14 cellular contexts compared by ENCODE assay signal in the genomic region with DNA sequence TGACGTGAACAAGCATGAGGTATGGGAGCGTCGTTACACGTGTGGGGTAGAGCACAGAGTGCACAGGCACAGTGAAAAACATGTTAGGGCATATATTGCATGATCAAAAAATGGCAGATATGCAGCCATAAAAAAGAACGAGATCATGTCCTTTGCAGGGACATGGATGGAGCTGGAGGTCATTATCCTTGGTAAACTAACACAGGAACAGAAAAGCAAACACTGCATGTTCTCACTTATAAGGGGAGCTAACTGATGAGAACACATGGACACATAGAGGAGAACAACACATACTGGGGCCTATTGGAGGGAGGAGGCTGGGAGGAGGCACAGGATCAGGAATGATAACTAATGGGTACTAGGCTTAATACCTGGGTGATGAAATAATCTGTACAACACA.
DNase-seq lines count a peak whose midpoint lies in the region; ATAC-seq and TF ChIP-seq lines count a peak whose summit lies in the region.
"Had no signal": no experiment of that assay in that cellular context is flagged by ENCODE, and none has a peak within 500 bp of the region (broad histone marks: within the 10 kb centered on the region; RNA-seq: fewer than 3 reads in every experiment).

No MANE protein-coding gene starts in this region.

- H3K9me3 ChIP-seq in left ventricle myocardium inferior (replicated peaks) = no peaks in the 10 kb centered on the region
- no peaks in the 10 kb centered on the region for H3K9me3 ChIP-seq in sigmoid colon
- H3K9me3 ChIP-seq in vagina = no peaks in the 10 kb centered on the region

- 83 to 93% methylated on average over 5 of the region's 5 CpGs for WGBS in sigmoid colon, 2 donors

- peaks cover 61% of the 10 kb centered on the region for H3K4me1 ChIP-seq in left ventricle myocardium inferior
- peaks cover 0 to 12% (median 6%) of the 10 kb centered on the region in 4 donors for H3K4me1 ChIP-seq in sigmoid colon
- peaks cover 45% of the 10 kb centered on the region for H3K4me1 ChIP-seq in vagina

- H3K36me3 ChIP-seq in left ventricle myocardium inferior (peaks cover 9% of the 10 kb centered on the region), sigmoid colon (peaks cover 0 to 8% (median 0%) of the 10 kb centered on the region in 4 donors), vagina (no peaks in the 10 kb centered on the region)

- intact Hi-C loops in left ventricle myocardium inferior (cut with micrococcal nuclease) (no loop called here), left cardiac atrium (cut with DNase I) (loop anchor here (10.0 kb wide), 2 partner anchors 60 to 170 kb away; no protein-coding TSS in a partner anchor), sigmoid colon (cut with DNase I) (loop anchor here (2.0 kb wide), 1 partner anchor 58 kb away; no protein-coding TSS in a partner anchor), vagina (cut with DNase I) (loop anchor here (10.0 kb wide), 1 partner anchor 120 kb away; no protein-coding TSS in a partner anchor)

- H3K27me3 ChIP-seq in left ventricle myocardium inferior (ENCODE audit: low read depth) = no peaks in the 10 kb centered on the region
- H3K27me3 ChIP-seq in sigmoid colon = no peaks in the 10 kb centered on the region
- no peaks in the 10 kb centered on the region for H3K27me3 ChIP-seq in vagina

- no peak overlapping the region for H3K4me3 ChIP-seq in left ventricle myocardium inferior
- no peak overlapping the region for H3K4me3 ChIP-seq in sigmoid colon
- no peak overlapping the region for H3K4me3 ChIP-seq in vagina

- DNase-seq in left ventricle myocardium inferior (no peak), left cardiac atrium (no peak), RWPE1 (ENCODE audit: low spot score) (no peak), sigmoid colon (peak; percentile 8), vagina (ENCODE audit: extremely low spot score in 2 of 2) (no peak), SKM-1 treated with dmso at 0.1 percent for 144 hours (lab: John Stamatoyannopoulos, UW; ENCODE audit: unreplicated experiment) (no peak), NCI-H82 (lab: John Stamatoyannopoulos, UW) (no peak)
- DNase-seq: CD8-positive, alpha-beta T cell; COR-L47; DMS153; DND-41; GDM1; HCEC 1CT had no signal

- TF ChIP-seq CTCF in left ventricle myocardium inferior (IDR thresholded peaks at IDR 0.05; ENCODE audit: borderline replicate concordance) (no peak), RWPE1 (conservative IDR thresholded peaks at IDR 0.05; ENCODE audit: low read depth) (no peak), sigmoid colon (IDR thresholded peaks at IDR 0.05) (no peak), vagina (IDR thresholded peaks at IDR 0.05) (no peak)

- no peak for ATAC-seq in left cardiac atrium
- ATAC-seq: CD8-positive, alpha-beta T cell had no signal

- no peak for TF ChIP-seq POLR2A in sigmoid colon (IDR thresholded peaks at IDR 0.05)
- no peak for TF ChIP-seq POLR2A in vagina (IDR thresholded peaks at IDR 0.05)

- POLR2A ChIA-PET in RWPE1 (lab: Yijun Ruan, JAX; ENCODE audit: low non-redundant PET) = no interaction called here

- CTCF ChIA-PET in RWPE1 (lab: Yijun Ruan, JAX) = interaction anchor here (0.8 kb wide), 1 partner anchor 57 kb away, joined by 4 read pairs; no protein-coding TSS in a partner anchor

- TF ChIP-seq EP300 in sigmoid colon (IDR thresholded peaks at IDR 0.05) = no peak

- H3K27ac ChIP-seq in left ventricle myocardium inferior (replicated peaks) = peak overlapping the region; percentile 78
- H3K27ac ChIP-seq in RWPE1 = peak overlapping the region; percentile 46; the same call in 1 of the 2 replicates
- peak overlapping the region in 1 of 4 donors; percentile 46 for H3K27ac ChIP-seq in sigmoid colon
- peak overlapping the region; percentile 57 for H3K27ac ChIP-seq in vagina
- H3K27ac ChIP-seq: HL-60 had no signal
